ENCODE assay signal across 18 cellular contexts in genomic region chr12:66900616-66901015, GRCh38.
DNase-seq lines count a peak whose midpoint lies in the region; ATAC-seq and TF ChIP-seq lines count a peak whose summit lies in the region.
"Had no signal": no experiment of that assay in that cellular context is flagged by ENCODE, and none has a peak within 500 bp of the region (broad histone marks: within the 10 kb centered on the region; RNA-seq: fewer than 3 reads in every experiment).

No MANE protein-coding gene starts in this region.

- peak; percentile 63 to 93 for ATAC-seq in right cardiac atrium
- ATAC-seq in Right ventricle myocardium superior (ENCODE audit: poor library complexity), result no peak
- no peak for ATAC-seq in T-helper 17 cell
- no peak for ATAC-seq in stimulated activated memory B cell treated with anti-CD40 and anti-IgM and Interleukin-4, amounts not matched to agents 10 μg/mL and 1 μg/mL and 100 μg/mL, for 72 hours
- ATAC-seq: left lobe of liver had no signal

- H3K36me3 Mint-ChIP-seq in T-helper 17 cell (ENCODE audit: low read depth), result no peaks in the 10 kb centered on the region
- H3K36me3 Mint-ChIP-seq in stimulated activated memory B cell treated with anti-CD40 and anti-IgM and Interleukin-4, amounts not matched to agents 10 μg/mL and 1 μg/mL and 100 μg/mL, for 72 hours, result no peaks in the 10 kb centered on the region

- TF ChIP-seq POLR2A in transverse colon (IDR thresholded peaks at IDR 0.05), result no peak
- no peak for TF ChIP-seq POLR2A in uterus (IDR thresholded peaks at IDR 0.05)

- TF ChIP-seq CTCF in transverse colon (IDR thresholded peaks at IDR 0.05), result no peak
- TF ChIP-seq CTCF in uterus (IDR thresholded peaks at IDR 0.05), result no peak

- no peak overlapping the region for H3K4me3 Mint-ChIP-seq in T-helper 17 cell
- H3K4me3 Mint-ChIP-seq in stimulated activated memory B cell treated with anti-CD40 and anti-IgM and Interleukin-4, amounts not matched to agents 10 μg/mL and 1 μg/mL and 100 μg/mL, for 72 hours, result no peak overlapping the region
- H3K4me3 Mint-ChIP-seq: dendritic cell treated with granulocyte-macrophage colony-stimulating factor and Interleukin-4, amounts not matched to agents 40 ng/mL and 50 ng/mL, for 4 days; T-helper 1 cell treated with Interleukin-12 subunit alpha and Interleukin-12 subunit beta and Interleukin-4 antibody, amounts not matched to agents 30 μg/mL and 1 μg/mL, for 36 hours had no signal

- H3K9me3 ChIP-seq in right cardiac atrium (ENCODE audit: control insufficient read depth, low read length) (no peaks in the 10 kb centered on the region), T-helper 17 cell (ENCODE audit: control insufficient read depth, low read length, poor library complexity, severe bottlenecking) (no peaks in the 10 kb centered on the region), transverse colon (no peaks in the 10 kb centered on the region), uterus (no peaks in the 10 kb centered on the region)
- H3K9me3 ChIP-seq: upper lobe of left lung had no signal

- TF ChIP-seq EP300 in transverse colon (IDR thresholded peaks at IDR 0.05; ENCODE audit: low read depth), result no peak

- WGBS in right cardiac atrium, result 44% methylated on average over 2 of the region's 2 CpGs
- 79 to 86% methylated on average over 2 of the region's 2 CpGs for WGBS in transverse colon (ENCODE audit: low coverage in 1 of 2), 2 donors

- H3K27ac ChIP-seq in right cardiac atrium (ENCODE audit: low read length), result no peak overlapping the region
- H3K27ac ChIP-seq in transverse colon, result no peak overlapping the region
- H3K27ac ChIP-seq in uterus, result no peak overlapping the region
- H3K27ac ChIP-seq: GM23248, PC-9, upper lobe of left lung had no signal

- intact Hi-C loops in right cardiac atrium (cut with DNase I) (no loop called here), Right ventricle myocardium superior (cut with DNase I) (no loop called here), transverse colon (cut with DNase I; ENCODE audit: low total_unique reads) (no loop called here), uterus (cut with DNase I; ENCODE audit: low total_unique reads) (no loop called here)

- H3K4me3 ChIP-seq in right cardiac atrium (ENCODE audit: low read length) (no peak overlapping the region), transverse colon (no peak overlapping the region), uterus (no peak overlapping the region)
- H3K4me3 ChIP-seq: GM23248, PC-9, upper lobe of left lung had no signal

- H3K36me3 ChIP-seq in transverse colon, result no peaks in the 10 kb centered on the region
- no peaks in the 10 kb centered on the region for H3K36me3 ChIP-seq in uterus
- H3K36me3 ChIP-seq: upper lobe of left lung had no signal

- in situ Hi-C loops in transverse colon (cut with MboI; ENCODE audit: low pct_ligation_motif_present in 1 of 4, low pct_unique_long_range_greater_than_20kb in 1 of 4, low sequenced_read_pairs in 3 of 4), result no loop called here

- H3K27ac Mint-ChIP-seq in T-helper 17 cell, result peak overlapping the region; percentile 67
- H3K27ac Mint-ChIP-seq in stimulated activated memory B cell treated with anti-CD40 and anti-IgM and Interleukin-4, amounts not matched to agents 10 μg/mL and 1 μg/mL and 100 μg/mL, for 72 hours, result peak overlapping the region; percentile 83
- H3K27ac Mint-ChIP-seq: dendritic cell treated with granulocyte-macrophage colony-stimulating factor and Interleukin-4, amounts not matched to agents 40 ng/mL and 50 ng/mL, for 4 days; T-helper 1 cell treated with Interleukin-12 subunit alpha and Interleukin-12 subunit beta and Interleukin-4 antibody, amounts not matched to agents 30 μg/mL and 1 μg/mL, for 36 hours had no signal

- H3K4me1 ChIP-seq in right cardiac atrium (ENCODE audit: control insufficient read depth, insufficient read depth, low read length) (no peaks in the 10 kb centered on the region), transverse colon (peaks cover 0 to 11% (median 2%) of the 10 kb centered on the region in 4 donors), uterus (no peaks in the 10 kb centered on the region)

- DNase-seq in right cardiac atrium (no peak), Right ventricle myocardium superior (no peak), NCI-H2081 (lab: John Stamatoyannopoulos, UW) (peak; percentile 32 to 50), T-helper 17 cell (no peak), transverse colon (no peak), activated gamma-delta T cell (lab: John Stamatoyannopoulos, UW) (no peak), uterus (no peak)
- DNase-seq: activated T-cell treated with anti-CD3 and anti-CD28 coated beads, Interleukin-2, amount 50 U/mL, for 1 hour; GM23248; hypothalamus; NCI-H187; PC-9; stimulated activated CD8-positive, alpha-beta memory T cell treated with anti-CD3 and anti-CD28 coated beads, Interleukin-4, amount 100 ng/mL, for 48 hours; upper lobe of left lung had no signal

- peaks cover 17% of the 10 kb centered on the region for H3K4me1 Mint-ChIP-seq in T-helper 17 cell
- H3K4me1 Mint-ChIP-seq in stimulated activated memory B cell treated with anti-CD40 and anti-IgM and Interleukin-4, amounts not matched to agents 10 μg/mL and 1 μg/mL and 100 μg/mL, for 72 hours, result peaks cover 21% of the 10 kb centered on the region

- no peaks in the 10 kb centered on the region for H3K9me3 Mint-ChIP-seq in stimulated activated memory B cell treated with anti-CD40 and anti-IgM and Interleukin-4, amounts not matched to agents 10 μg/mL and 1 μg/mL and 100 μg/mL, for 72 hours
- H3K9me3 Mint-ChIP-seq: dendritic cell treated with granulocyte-macrophage colony-stimulating factor and Interleukin-4, amounts not matched to agents 40 ng/mL and 50 ng/mL, for 4 days; T-helper 1 cell treated with Interleukin-12 subunit alpha and Interleukin-12 subunit beta and Interleukin-4 antibody, amounts not matched to agents 30 μg/mL and 1 μg/mL, for 36 hours had no signal

- no peaks in the 10 kb centered on the region for H3K27me3 Mint-ChIP-seq in T-helper 17 cell
- H3K27me3 Mint-ChIP-seq in stimulated activated memory B cell treated with anti-CD40 and anti-IgM and Interleukin-4, amounts not matched to agents 10 μg/mL and 1 μg/mL and 100 μg/mL, for 72 hours, result no peaks in the 10 kb centered on the region
- H3K27me3 Mint-ChIP-seq: dendritic cell treated with granulocyte-macrophage colony-stimulating factor and Interleukin-4, amounts not matched to agents 40 ng/mL and 50 ng/mL, for 4 days had no signal

- no peaks in the 10 kb centered on the region for H3K27me3 ChIP-seq in right cardiac atrium (ENCODE audit: control insufficient read depth, insufficient read depth)
- no peaks in the 10 kb centered on the region for H3K27me3 ChIP-seq in transverse colon
- no peaks in the 10 kb centered on the region for H3K27me3 ChIP-seq in uterus
- H3K27me3 ChIP-seq: upper lobe of left lung had no signal

Comparison
In these comparisons a context has a peak if more than half of its experiments do, and no peak if none do; other contexts are left out.
1. ATAC-seq: peak in right cardiac atrium (2 of 2); none in Right ventricle myocardium superior (single experiment), T-helper 17 cell (single experiment) and stimulated activated memory B cell treated with anti-CD40 and anti-IgM and Interleukin-4, amounts not matched to agents 10 μg/mL and 1 μg/mL and 100 μg/mL, for 72 hours (single experiment).
2. DNase-seq: peak in NCI-H2081 (2 of 2); none in right cardiac atrium (0 of 3), Right ventricle myocardium superior (single experiment), T-helper 17 cell (0 of 3), transverse colon (single experiment), activated gamma-delta T cell (single experiment) and uterus (0 of 2).